ENCODE assay signal across 8 cellular contexts in genomic region chr7:4775281-4776159, GRCh38. TPM values are rescaled to one million over a fixed set of nuclear protein-coding genes. Genes with fewer than 3 reads are reported as not detected.
DNase-seq lines count a peak whose midpoint lies in the region; ATAC-seq, FAIRE-seq and TF ChIP-seq lines count a peak whose summit lies in the region.

TSS of gene AP5Z1 (plus strand) at chr7:4775623. CDS start at chr7:4775716, 93 bp downstream.

- H3K9me3 ChIP-seq in HUES6 (ENCODE audit: control insufficient read depth, insufficient read depth, low read depth, low read length) = no peaks in the 10 kb centered on the region
- no peaks in the 10 kb centered on the region for H3K9me3 ChIP-seq in OCI-LY1 (ENCODE audit: low read length)
- no peaks in the 10 kb centered on the region for H3K9me3 ChIP-seq in mesodermal cell (ENCODE audit: control insufficient read depth, low read length)

- H3K9ac ChIP-seq in HUES6 (ENCODE audit: low read length) (peak within 1 kb of the TSS; percentile 93), OCI-LY1 (ENCODE audit: low read length) (peak within 1 kb of the TSS; percentile 91)

- TF ChIP-seq CTCF in D721Med (IDR thresholded peaks at IDR 0.05; ENCODE audit: insufficient read depth, missing control alignments) (no peak), OCI-LY1 (IDR thresholded peaks at IDR 0.05; ENCODE audit: low read length) (no peak)

- H3K9me2 ChIP-seq in OCI-LY1 (ENCODE audit: low read depth, low read length) = no peaks in the 10 kb centered on the region

- H3K4me1 ChIP-seq in HUES6 (ENCODE audit: control insufficient read depth, insufficient read depth, low read length) (peaks cover 5% of the 10 kb centered on the region; the same call in 1 of the 2 replicates), OCI-LY1 (ENCODE audit: insufficient read depth, low read length, severe bottlenecking) (peaks cover 19% of the 10 kb centered on the region), mesodermal cell (ENCODE audit: control insufficient read depth, insufficient read depth, low read length, poor library complexity, severe bottlenecking) (peaks cover 4% of the 10 kb centered on the region)

- FAIRE-seq in D721Med (lab: Jason Lieb, UNC) = no peak

- peak within 1 kb of the TSS; percentile 90 for H3K4me2 ChIP-seq in OCI-LY1 (ENCODE audit: low read length)

- H3K27ac ChIP-seq in HUES6 (ENCODE audit: low read depth, low read length) (peak within 1 kb of the TSS; percentile 78; the same call in 1 of the 2 replicates), OCI-LY1 (ENCODE audit: low read depth, low read length, poor library complexity, severe bottlenecking) (peak within 1 kb of the TSS; percentile 57), mesodermal cell (ENCODE audit: low read depth, low read length, severe bottlenecking) (peak within 1 kb of the TSS; percentile 92)

- peak within 1 kb of the TSS; percentile 97 for H3K4me3 ChIP-seq in HUES6 (ENCODE audit: low read depth, low read length)
- H3K4me3 ChIP-seq in OCI-LY1 (ENCODE audit: low read depth, low read length, poor library complexity, severe bottlenecking) = peak within 1 kb of the TSS; percentile 85
- H3K4me3 ChIP-seq in mesodermal cell (ENCODE audit: extremely low read depth, insufficient read depth, low read length, poor library complexity, severe bottlenecking) = peak within 1 kb of the TSS; percentile 97

- H3K27me3 ChIP-seq in HUES6 (ENCODE audit: control insufficient read depth, insufficient read depth, low read length) = no peaks in the 10 kb centered on the region
- H3K27me3 ChIP-seq in OCI-LY1 (ENCODE audit: insufficient read depth, low read length) = no peaks in the 10 kb centered on the region

- H3K36me3 ChIP-seq in HUES6 (ENCODE audit: control insufficient read depth, insufficient read depth, low read length) = no peaks in the 10 kb centered on the region
- H3K36me3 ChIP-seq in OCI-LY1 (ENCODE audit: insufficient read depth, low read length) = no peaks in the 10 kb centered on the region
- peaks cover 26% of the 10 kb centered on the region for H3K36me3 ChIP-seq in mesodermal cell (ENCODE audit: control insufficient read depth, insufficient read depth, low read length)

- ATAC-seq in GM21447 (IDR thresholded peaks at IDR 0.05; ENCODE audit: unreplicated experiment) = peak; percentile 85

- WGBS in mesodermal cell (ENCODE audit: insufficient coverage in 2 of 2), 2 experiments = 0 to 1% methylated on average over 67 of the region's 70 CpGs

- peaks cover 6% of the 10 kb centered on the region; the same call in 1 of the 2 replicates for H3K79me2 ChIP-seq in OCI-LY1 (ENCODE audit: insufficient read depth, low read length)

- no peaks in the 10 kb centered on the region for H4K20me1 ChIP-seq in OCI-LY1 (ENCODE audit: insufficient read depth, low read length)

- in situ Hi-C loops in endometrial microvascular endothelial cells (cut with HindIII; ENCODE audit: inconsistent ontology term, low pct_unique_long_range_greater_than_20kb, low sequenced_read_pairs) = no loop called here

- peak; percentile 98 for DNase-seq in D721Med (ENCODE audit: insufficient read length, low spot score)
- DNase-seq in activated CD8-positive, alpha-beta memory T cell treated with anti-CD3 and anti-CD28 coated beads, Interleukin-2, amount 50 U/mL, for 4 hours = peak; percentile 95
- peak; percentile 85 for DNase-seq in stimulated activated CD8-positive, alpha-beta memory T cell treated with anti-CD3 and anti-CD28 coated beads, Interleukin-15, amount 100 ng/mL, for 24 hours (ENCODE audit: low read depth)

- H2AFZ ChIP-seq in OCI-LY1 (ENCODE audit: low read length) = no peak within 1 kb of the TSS

- no peaks in the 10 kb centered on the region for H3F3A ChIP-seq in OCI-LY1 (ENCODE audit: insufficient read depth, low read length)

RNA-seq across cellular contexts. Expression of gene AP5Z1, which starts in this region (rescaled TPM):
- total RNA-seq in endometrial microvascular endothelial cells (ENCODE audit: inconsistent ontology term) = 25.6 TPM
- polyA plus RNA-seq in mesodermal cell (2013, experiment 1 of 2) = 17.0 TPM
- polyA plus RNA-seq in mesodermal cell (2013, experiment 2 of 2) = 11.0 TPM

Comparison
In these comparisons a context has a peak if more than half of its experiments do, and no peak if none do; other contexts are left out.
1. Peak in every context shown above with its lines: DNase-seq, ATAC-seq, H3K4me3 ChIP-seq and H3K27ac ChIP-seq.